In genomic region chr11:74462009-74462408, GRCh38 we compare ENCODE assay signal across 10 cellular contexts. TPM values are rescaled to one million over a fixed set of nuclear protein-coding genes. Genes with fewer than 3 reads are reported as not detected.
A peak's percentile ranks its signal among the peaks of the same experiment; 100 is the strongest.
DNase-seq lines count a peak whose midpoint lies in the region; ATAC-seq and TF ChIP-seq lines count a peak whose summit lies in the region.
"Had no signal": no experiment of that assay in that cellular context is flagged by ENCODE, and none has a peak within 500 bp of the region (broad histone marks: within the 10 kb centered on the region; RNA-seq: fewer than 3 reads in every experiment).

No MANE protein-coding gene starts in this region.

- H3K27ac ChIP-seq in heart left ventricle (peak overlapping the region in 11 of 12 donors; percentile 24 to 93 (median 59)), osteoblast (ENCODE audit: low read depth, low read length) (no peak overlapping the region)
- H3K27ac ChIP-seq: RWPE1 had no signal

- peaks cover 7 to 31% of the 10 kb centered on the region in 2 donors for H3K36me3 Mint-ChIP-seq in CD14-positive monocyte

- DNase-seq in CD14-positive monocyte (ENCODE audit: low spot score) (peak; percentile 91), SKM-1 (lab: John Stamatoyannopoulos, UW; ENCODE audit: unreplicated experiment) (peak; percentile 92), heart left ventricle (peak; percentile 76 to 87 (median 81)), osteoblast (ENCODE audit: insufficient read length, low spot score, missing footprints) (peak; percentile 76), NCI-H526 (lab: John Stamatoyannopoulos, UW) (no peak), COR-L47 (lab: John Stamatoyannopoulos, UW) (no peak), mesenteric fat pad (ENCODE audit: low spot score) (no peak)
- no peak for DNase-seq in stimulated activated naive CD4-positive, alpha-beta T cell treated with Interleukin-2 at 50 U/mL for 16 hours (lab: John Stamatoyannopoulos, UW)
- DNase-seq: activated naive CD4-positive, alpha-beta T cell treated with Interleukin-2 at 50 U/mL for 16 hours had no signal

- H2AFZ ChIP-seq in osteoblast (ENCODE audit: low read length), result peak overlapping the region; percentile 67

- H3K27me3 ChIP-seq in heart left ventricle (no peaks in the 10 kb centered on the region), osteoblast (ENCODE audit: insufficient read depth, low read length) (peaks cover 17% of the 10 kb centered on the region)

- H3K4me2 ChIP-seq in osteoblast (ENCODE audit: insufficient read depth, low read length), result no peak overlapping the region

- H3K9me3 ChIP-seq in heart left ventricle, result no peaks in the 10 kb centered on the region
- no peaks in the 10 kb centered on the region for H3K9me3 ChIP-seq in osteoblast (ENCODE audit: low read depth, low read length)

- H3K27ac Mint-ChIP-seq in CD14-positive monocyte, result no peak overlapping the region

- H3K9me3 Mint-ChIP-seq in CD14-positive monocyte, result peaks cover 0 to 6% (median 0%) of the 10 kb centered on the region in 7 donors

- peaks cover 70% of the 10 kb centered on the region for H3K4me1 Mint-ChIP-seq in CD14-positive monocyte

- peaks cover 0 to 6% (median 0%) of the 10 kb centered on the region in 3 donors for H3K27me3 Mint-ChIP-seq in CD14-positive monocyte (ENCODE audit: low read depth in 3 of 3)

- intact Hi-C loops in CD14-positive monocyte (cut with micrococcal nuclease), result loop anchor here in 1 of 2 donors (5.0 kb wide), 1 partner anchor 65 kb away; the partner anchor contains the start of gene PGM2L1
- intact Hi-C loops in heart left ventricle (cut with DNase I), result no loop called here

- peak overlapping the region in 10 of 12 donors; percentile 15 to 56 (median 34) for H3K4me3 ChIP-seq in heart left ventricle
- H3K4me3 ChIP-seq in osteoblast (ENCODE audit: insufficient read depth, low read length), result no peak overlapping the region

- H3K4me3 Mint-ChIP-seq in CD14-positive monocyte, result no peak overlapping the region

- H3K36me3 ChIP-seq in heart left ventricle (peaks cover 0 to 11% (median 0%) of the 10 kb centered on the region in 9 donors), osteoblast (ENCODE audit: insufficient read depth, low read length) (no peaks in the 10 kb centered on the region)

- no peaks in the 10 kb centered on the region for H3K79me2 ChIP-seq in osteoblast (ENCODE audit: insufficient read depth, low read length)

- peak in 1 of 2 donors; percentile 17 for TF ChIP-seq POLR2A in heart left ventricle (IDR thresholded peaks at IDR 0.05)

- H3K4me1 ChIP-seq in heart left ventricle (peaks cover 0 to 34% (median 8%) of the 10 kb centered on the region in 12 donors), osteoblast (ENCODE audit: insufficient read depth, low read length) (peaks cover 8% of the 10 kb centered on the region)

- H4K20me1 ChIP-seq in osteoblast (ENCODE audit: insufficient read depth, low read length), result no peaks in the 10 kb centered on the region

- TF ChIP-seq CTCF in CD14-positive monocyte (IDR thresholded peaks at IDR 0.05), result no peak
- TF ChIP-seq CTCF in heart left ventricle (IDR thresholded peaks at IDR 0.05), result no peak
- TF ChIP-seq CTCF in osteoblast (IDR thresholded peaks at IDR 0.05; ENCODE audit: extremely low read depth, low read depth, low read length), result no peak

- 51 to 56% (median 53%) methylated on average over 2 of the region's 2 CpGs for WGBS in heart left ventricle, 4 donors

- peak; percentile 88 to 95 (median 94) for ATAC-seq in heart left ventricle

RNA-seq across cellular contexts. Expression of gene KCNE3, which starts 5.3 kb away (rescaled TPM):
- polyA plus RNA-seq in CD14-positive monocyte (10 to 100 TPM; 29.9 to 41.0 TPM), heart left ventricle (1 to 10 TPM; 1.3 to 1.4 TPM)
- total RNA-seq in heart left ventricle (1 to 10 TPM; 1.3 to 9.5 (median 2.4) TPM), osteoblast (1.8 and 2.4 TPM in 2 replicates), mesenteric fat pad (13.3 TPM)

RNA-seq across cellular contexts. Expression of gene LIPT2, which starts 31.5 kb away (rescaled TPM):
- polyA plus RNA-seq in CD14-positive monocyte, result 1 to 10 TPM; 4.4 to 5.1 TPM
- total RNA-seq in heart left ventricle, result 1 to 10 TPM in 8 of 9 donors, under 1 TPM in 1; 0.93 to 3.9 (median 1.6) TPM
- polyA plus RNA-seq in heart left ventricle, result 1 to 10 TPM in 1 of 2 donors, under 1 TPM in 1; 0.64 to 1.3 TPM
- total RNA-seq in osteoblast, result 5.0 and 5.1 TPM in 2 replicates
- total RNA-seq in mesenteric fat pad, result 1.3 TPM

Comparison
In these comparisons a context has a peak if more than half of its experiments do, and no peak if none do; other contexts are left out.
1. DNase-seq: peak in CD14-positive monocyte (single experiment), SKM-1 (single experiment), heart left ventricle (5 of 5) and osteoblast (single experiment); none in stimulated activated naive CD4-positive, alpha-beta T cell treated with Interleukin-2 at 50 U/mL for 16 hours (single experiment), NCI-H526 (0 of 2), COR-L47 (single experiment) and mesenteric fat pad (single experiment).